ENCODE assay signal across 7 cellular contexts in genomic region chr2:158511706-158512105, GRCh38.
"Had no signal": no experiment of that assay in that cellular context is flagged by ENCODE, and none has a peak within 500 bp of the region (broad histone marks: within the 10 kb centered on the region; RNA-seq: fewer than 3 reads in every experiment).

No MANE protein-coding gene starts in this region.

- H3K4me3 ChIP-seq: GM23338, HAP-1 had no signal

- H3K4me1 ChIP-seq: HAP-1 had no signal

- ATAC-seq: GM23338, HCT116 had no signal

- H3K4me2 ChIP-seq: GM23338, KMS-11 had no signal

- H3K9me3 ChIP-seq: HAP-1 had no signal

- H3K9ac ChIP-seq: KMS-11 had no signal

- H2AFZ ChIP-seq: GM23338 had no signal

- DNase-seq: H7, Karpas-422, KBM-7 had no signal

- H3K27ac ChIP-seq: KMS-11 had no signal
